Comparison of ENCODE assay signal across 15 cellular contexts in the genomic region with DNA sequence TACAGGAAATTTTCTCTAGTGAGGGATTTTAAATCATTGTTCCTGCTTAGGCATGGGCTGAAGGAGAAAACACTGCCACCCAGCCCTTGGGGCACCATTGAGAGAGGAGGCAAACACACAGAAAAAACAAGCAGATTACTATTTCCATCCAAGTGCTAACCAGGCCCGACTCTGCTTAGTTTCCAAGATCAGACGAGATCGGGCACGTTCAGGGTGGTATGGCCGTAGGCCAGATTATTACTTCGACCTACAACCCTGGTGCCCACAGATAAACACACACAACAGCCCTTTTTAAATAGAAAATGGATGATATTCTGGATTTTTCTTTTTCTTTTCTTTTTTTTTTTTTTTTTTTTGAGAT.
"Had no signal": no experiment of that assay in that cellular context is flagged by ENCODE, and none has a peak within 500 bp of the region (broad histone marks: within the 10 kb centered on the region; RNA-seq: fewer than 3 reads in every experiment).

No MANE protein-coding gene starts in this region.

- ATAC-seq: activated T-cell treated with anti-CD3 and anti-CD28 coated beads, Interleukin-2, amount 50 U/mL, for 4 hours; heart left ventricle; left colon; stimulated activated memory B cell treated with anti-CD40 and anti-IgM and Interleukin-4, amounts not matched to agents 10 μg/mL and 1 μg/mL and 100 μg/mL, for 72 hours; T-helper 17 cell had no signal

- H3K36me3 ChIP-seq: adrenal gland, heart left ventricle, WERI-Rb-1 had no signal

- H3K27me3 ChIP-seq: adrenal gland, heart left ventricle had no signal

- H3K4me1 ChIP-seq: adrenal gland, heart left ventricle, parathyroid adenoma had no signal

- H3K27ac Mint-ChIP-seq: activated naive CD4-positive, alpha-beta T cell treated with anti-CD3 and anti-CD28 coated beads, Interleukin-2, amount 50 U/mL, for 24 hours; stimulated activated memory B cell treated with anti-CD40 and anti-IgM and Interleukin-4, amounts not matched to agents 10 μg/mL and 1 μg/mL and 100 μg/mL, for 72 hours; T-helper 17 cell; type B pancreatic cell had no signal

- H3K9ac ChIP-seq: parathyroid adenoma had no signal

- H3K27me3 Mint-ChIP-seq: activated naive CD4-positive, alpha-beta T cell treated with anti-CD3 and anti-CD28 coated beads, Interleukin-2, amount 50 U/mL, for 24 hours had no signal

- H3K4me3 ChIP-seq: adrenal gland, heart left ventricle had no signal

- H3K27ac ChIP-seq: adrenal gland, heart left ventricle, parathyroid adenoma, WERI-Rb-1 had no signal

- H3K79me2 ChIP-seq: parathyroid adenoma had no signal

- DNase-seq: activated CD4-positive, alpha-beta T cell treated with anti-CD3 and anti-CD28 coated beads, Interleukin-2, amount 50 U/mL, for 48 hours; activated T-cell treated with anti-CD3 and anti-CD28 coated beads, Interleukin-2, amount 50 U/mL, for 4 hours; foreskin melanocyte; heart left ventricle; left colon; naive B cell; stimulated activated CD4-positive, alpha-beta T cell treated with anti-CD3 and anti-CD28 coated beads, Interleukin-2, amount 100 ng/mL, for 48 hours; substantia nigra; T-helper 17 cell; WERI-Rb-1 had no signal

- H3K4me3 Mint-ChIP-seq: activated naive CD4-positive, alpha-beta T cell treated with anti-CD3 and anti-CD28 coated beads, Interleukin-2, amount 50 U/mL, for 24 hours; activated T-cell treated with anti-CD3 and anti-CD28 coated beads, Interleukin-2, amount 50 U/mL, for 4 hours; naive B cell; stimulated activated memory B cell treated with anti-CD40 and anti-IgM and Interleukin-4, amounts not matched to agents 10 μg/mL and 1 μg/mL and 100 μg/mL, for 72 hours; T-helper 17 cell; type B pancreatic cell had no signal

- H2AFZ ChIP-seq: parathyroid adenoma had no signal

- H3K9me3 ChIP-seq: adrenal gland, heart left ventricle had no signal

- H3K36me3 Mint-ChIP-seq: activated naive CD4-positive, alpha-beta T cell treated with anti-CD3 and anti-CD28 coated beads, Interleukin-2, amount 50 U/mL, for 24 hours; naive B cell; stimulated activated memory B cell treated with anti-CD40 and anti-IgM and Interleukin-4, amounts not matched to agents 10 μg/mL and 1 μg/mL and 100 μg/mL, for 72 hours; type B pancreatic cell had no signal

- H3K4me1 Mint-ChIP-seq: activated naive CD4-positive, alpha-beta T cell treated with anti-CD3 and anti-CD28 coated beads, Interleukin-2, amount 50 U/mL, for 24 hours had no signal

- H3K9me3 Mint-ChIP-seq: activated naive CD4-positive, alpha-beta T cell treated with anti-CD3 and anti-CD28 coated beads, Interleukin-2, amount 50 U/mL, for 24 hours; activated T-cell treated with anti-CD3 and anti-CD28 coated beads, Interleukin-2, amount 50 U/mL, for 4 hours; stimulated activated memory B cell treated with anti-CD40 and anti-IgM and Interleukin-4, amounts not matched to agents 10 μg/mL and 1 μg/mL and 100 μg/mL, for 72 hours; type B pancreatic cell had no signal
